Comparison of ENCODE assay signal across 13 cellular contexts in the genomic region with DNA sequence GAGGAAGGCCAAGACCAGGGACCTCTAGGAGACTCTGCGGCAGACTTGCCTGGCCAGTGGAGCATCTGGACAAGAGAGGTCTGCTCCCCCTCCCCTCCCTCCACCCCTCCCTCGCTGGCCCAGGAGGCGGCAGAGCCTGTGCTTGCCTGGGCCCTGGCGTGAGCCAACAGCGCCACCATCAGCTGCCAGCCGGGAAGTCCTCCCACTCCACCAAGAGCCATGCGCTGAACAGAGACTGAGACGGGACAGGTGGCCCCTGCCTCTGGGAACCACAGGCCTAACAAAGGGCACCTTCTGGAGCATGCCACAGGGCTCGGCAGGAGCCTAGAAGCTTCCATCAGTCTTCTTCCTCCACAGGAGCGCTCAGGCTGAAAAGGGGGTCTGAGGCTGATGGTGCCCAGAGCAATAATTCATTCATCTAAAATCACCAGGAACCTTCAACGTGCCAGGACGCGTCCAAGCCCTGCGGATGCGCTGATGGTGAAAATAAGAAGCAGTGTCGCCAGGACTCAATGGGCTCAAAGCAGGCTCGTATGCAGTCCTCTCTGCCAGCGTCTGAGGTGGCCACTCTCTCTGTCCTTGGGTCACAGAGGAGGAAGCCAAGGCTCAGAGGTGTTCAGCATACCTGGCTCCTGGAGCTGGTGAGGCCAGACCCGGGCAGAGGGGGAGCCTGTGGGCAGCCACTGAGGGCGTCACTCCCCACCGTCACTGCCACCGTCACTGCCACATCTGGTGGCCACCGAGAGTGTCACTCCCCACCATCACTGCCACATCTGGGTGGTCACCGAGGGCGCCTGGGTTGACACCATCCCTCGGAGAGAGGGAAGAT.
A peak's percentile ranks its signal among the peaks of the same experiment; 100 is the strongest.
DNase-seq lines count a peak whose midpoint lies in the region; ATAC-seq and TF ChIP-seq lines count a peak whose summit lies in the region.
"Had no signal": no experiment of that assay in that cellular context is flagged by ENCODE, and none has a peak within 500 bp of the region (broad histone marks: within the 10 kb centered on the region; RNA-seq: fewer than 3 reads in every experiment).

No MANE protein-coding gene starts in this region.

- H3K4me1 ChIP-seq in psoas muscle (no peaks in the 10 kb centered on the region), mammary epithelial cell (ENCODE audit: insufficient read depth, low read length) (no peaks in the 10 kb centered on the region)
- H3K4me1 ChIP-seq: adrenal gland, spleen, upper lobe of right lung had no signal

- intact Hi-C loops in psoas muscle (cut with DNase I) = no loop called here
- intact Hi-C loops in mammary epithelial cell (cut with micrococcal nuclease) = no loop called here

- in situ Hi-C loops in mammary epithelial cell (cut with MboI; ENCODE audit: low sequenced_read_pairs in 2 of 2) = no loop called here

- H2AFZ ChIP-seq in mammary epithelial cell (ENCODE audit: low read depth, low read length) = no peak overlapping the region

- no peaks in the 10 kb centered on the region for H3K79me2 ChIP-seq in mammary epithelial cell (ENCODE audit: insufficient read depth, low read length)

- H3K27ac Mint-ChIP-seq in WTC11 (no peak overlapping the region), neural crest cell (ENCODE audit: unreplicated experiment) (no peak overlapping the region)

- POLR2A ChIA-PET in WTC11 (lab: Charles Lee) = no interaction called here

- peak; percentile 91 for ATAC-seq in WTC11
- no peak for ATAC-seq in psoas muscle
- ATAC-seq: upper lobe of right lung had no signal

- no peaks in the 10 kb centered on the region for H4K20me1 ChIP-seq in mammary epithelial cell (ENCODE audit: insufficient read depth, low read length)

- peaks cover 7% of the 10 kb centered on the region for H3K27me3 Mint-ChIP-seq in WTC11 (ENCODE audit: low read depth)
- H3K27me3 Mint-ChIP-seq in neural crest cell (ENCODE audit: low read depth) = peaks cover 5% of the 10 kb centered on the region

- H3K27me3 ChIP-seq in psoas muscle (ENCODE audit: insufficient read depth in 3 of 3, low read length in 2 of 3) (peaks cover 0 to 28% (median 6%) of the 10 kb centered on the region in 3 donors), mammary epithelial cell (ENCODE audit: insufficient read depth, low read length) (no peaks in the 10 kb centered on the region)

- peak; percentile 54 for DNase-seq in NCI-H748 (lab: John Stamatoyannopoulos, UW; ENCODE audit: unreplicated experiment)
- DNase-seq in NCI-H748 treated with DMSO at 0.1 percent for 48 hours (lab: John Stamatoyannopoulos, UW) = no peak
- peak; percentile 27 for DNase-seq in NAMALWA (ENCODE audit: low spot score)
- peak; percentile 93 for DNase-seq in WTC11 (ENCODE audit: low spot score)
- peak; percentile 25 for DNase-seq in neural crest cell (ENCODE audit: low read depth, low spot score)
- DNase-seq in psoas muscle = no peak
- DNase-seq in dedifferentiated amniotic fluid mesenchymal stem cell (ENCODE audit: extremely low spot score) = no peak
- no peak for DNase-seq in mammary epithelial cell
- DNase-seq: dermis blood vessel endothelial cell, NCI-H1092 treated with DMSO at 0.1 percent for 48 hours, upper lobe of right lung had no signal

- dilution Hi-C loops in mammary epithelial cell (cut with HindIII; ENCODE audit: low sequenced_read_pairs) = no loop called here

- H3K9me3 ChIP-seq in psoas muscle = no peaks in the 10 kb centered on the region
- H3K9me3 ChIP-seq in mammary epithelial cell (replicated peaks; ENCODE audit: insufficient read depth, low read length) = no peaks in the 10 kb centered on the region
- H3K9me3 ChIP-seq: adrenal gland, spleen, upper lobe of right lung had no signal

- H3K9ac ChIP-seq in mammary epithelial cell (ENCODE audit: insufficient read depth, low read length) = no peak overlapping the region

- H3K4me3 Mint-ChIP-seq in WTC11 = no peak overlapping the region
- H3K4me3 Mint-ChIP-seq in neural crest cell = no peak overlapping the region

- H3K36me3 Mint-ChIP-seq in WTC11 (no peaks in the 10 kb centered on the region; the same call in none of the 2 replicates), neural crest cell (ENCODE audit: low read depth) (peaks cover 5% of the 10 kb centered on the region)

- 49 to 59% (median 55%) methylated on average over 24 to 26 of the region's 26 CpGs for WGBS in psoas muscle, 3 donors
- 35% methylated on average over 22 of the region's 26 CpGs for whole genome bisulfite sequencing in mammary epithelial cell (ENCODE audit: low coverage, missing lambda C conversion rate)

- CTCF ChIA-PET in WTC11 (lab: Charles Lee) (interaction anchor here (1.0 to 3.2 kb wide), 15 partner anchors 16 to 321 kb away, joined by 3 to 45 read pairs (median 6); no protein-coding TSS in a partner anchor), mammary epithelial cell (lab: Charles Lee; ENCODE audit: low non-redundant PET) (no interaction called here)

- TF ChIP-seq CTCF in WTC11 (IDR thresholded peaks at IDR 0.05) = peak; percentile 36; the same call in 1 of the 2 replicates
- peak; percentile 42 for TF ChIP-seq CTCF in neural crest cell (conservative IDR thresholded peaks at IDR 0.05)
- TF ChIP-seq CTCF in psoas muscle (IDR thresholded peaks at IDR 0.05) = no peak
- no peak for TF ChIP-seq CTCF in mammary epithelial cell (conservative IDR thresholded peaks at IDR 0.05 in 1 of 2, IDR thresholded peaks at IDR 0.05 in 1 of 2; ENCODE audit: extremely low read depth in 1 of 2, insufficient read depth in 1 of 2, low read depth in 1 of 2, low read length in 2 of 2)

- H3K4me3 ChIP-seq in psoas muscle (no peak overlapping the region), mammary epithelial cell (replicated peaks in 1 of 3; ENCODE audit: insufficient read depth in 1 of 3, low read depth in 2 of 3, low read length in 3 of 3) (no peak overlapping the region)
- H3K4me3 ChIP-seq: adrenal gland, spleen, upper lobe of right lung had no signal

- no TSS peak for BruUV-seq in mammary epithelial cell (replicated peaks; lab: Mats Ljungman, UMichigan)

- H3K27ac ChIP-seq in psoas muscle (no peak overlapping the region), mammary epithelial cell (ENCODE audit: insufficient read depth, low read depth, low read length) (no peak overlapping the region)
- H3K27ac ChIP-seq: adrenal gland, spleen, upper lobe of right lung had no signal

- H3K9me3 Mint-ChIP-seq in WTC11 (peaks cover 8% of the 10 kb centered on the region), neural crest cell (peaks cover 7% of the 10 kb centered on the region)

- H3K4me1 Mint-ChIP-seq in WTC11 (peaks cover 33% of the 10 kb centered on the region), neural crest cell (no peaks in the 10 kb centered on the region)

- no peak overlapping the region for H3K4me2 ChIP-seq in mammary epithelial cell (ENCODE audit: insufficient read depth, low read depth, low read length)

- H3K36me3 ChIP-seq in psoas muscle (ENCODE audit: insufficient read depth in 1 of 2, low read depth in 1 of 2) = no peaks in the 10 kb centered on the region
- H3K36me3 ChIP-seq in mammary epithelial cell (ENCODE audit: insufficient read depth, low read length) = no peaks in the 10 kb centered on the region
- H3K36me3 ChIP-seq: adrenal gland, spleen, upper lobe of right lung had no signal

TF ChIP-seq in WTC11, 78 proteins besides CTCF, POLR2A, EP300 and RAD21 (continues in another document):
- no peak for TF ChIP-seq NFYB (CRISPR knock-in tag; conservative IDR thresholded peaks at IDR 0.05; ENCODE audit: low read depth)
- no peak for TF ChIP-seq FOXK1 (CRISPR knock-in tag; IDR thresholded peaks at IDR 0.05)
- TF ChIP-seq ZNF532 (CRISPR knock-in tag; IDR thresholded peaks at IDR 0.05; ENCODE audit: borderline replicate concordance) = no peak
- TF ChIP-seq ETV6 (CRISPR knock-in tag; IDR thresholded peaks at IDR 0.05) = no peak
- TF ChIP-seq ZSCAN18 (CRISPR knock-in tag; IDR thresholded peaks at IDR 0.05) = no peak

Comparison
In these comparisons a context has a peak if more than half of its experiments do, and no peak if none do; other contexts are left out.
1. DNase-seq: peak in NCI-H748 (single experiment), NAMALWA (single experiment), WTC11 (single experiment) and neural crest cell (single experiment); none in NCI-H748 treated with DMSO at 0.1 percent for 48 hours (single experiment), psoas muscle (0 of 2), dedifferentiated amniotic fluid mesenchymal stem cell (single experiment) and mammary epithelial cell (single experiment).
2. CTCF ChIP-seq: peak in WTC11 (single experiment) and neural crest cell (single experiment); none in psoas muscle (single experiment) and mammary epithelial cell (0 of 2).